Comparison of ENCODE assay signal across 11 cellular contexts in genomic region chr20:32822189-32822588, GRCh38. TPM values are rescaled to one million over a fixed set of nuclear protein-coding genes. Genes with fewer than 3 reads are reported as not detected.
DNase-seq lines count a peak whose midpoint lies in the region; ATAC-seq and TF ChIP-seq lines count a peak whose summit lies in the region.
"Had no signal": no experiment of that assay in that cellular context is flagged by ENCODE, and none has a peak within 500 bp of the region (broad histone marks: within the 10 kb centered on the region; RNA-seq: fewer than 3 reads in every experiment).

No MANE protein-coding gene starts in this region.

- peak overlapping the region; percentile 97 for H3K4me3 Mint-ChIP-seq in activated T-cell treated with anti-CD3 and anti-CD28 coated beads, Interleukin-2, amount 50 U/mL, for 24 hours
- H3K4me3 Mint-ChIP-seq in activated B cell treated with CpG ODN at 0.5 μM for 24 hours = peak overlapping the region; percentile 13

- ATAC-seq in activated B cell treated with CpG ODN at 0.5 μM for 24 hours (ENCODE audit: low read depth) = no peak
- no peak for ATAC-seq in GM21515 (IDR thresholded peaks at IDR 0.05; ENCODE audit: unreplicated experiment)
- ATAC-seq in HG02973 (IDR thresholded peaks at IDR 0.05; ENCODE audit: unreplicated experiment) = no peak
- ATAC-seq in HG03565 (IDR thresholded peaks at IDR 0.05; ENCODE audit: unreplicated experiment) = no peak

- CTCF ChIA-PET in activated B cell treated with CpG ODN at 0.5 μM for 24 hours (lab: Charles Lee) = interaction anchor here (2.0 kb wide), 1 partner anchor 32 kb away, joined by 5 read pairs; no protein-coding TSS in a partner anchor

- POLR2A ChIA-PET in activated B cell treated with CpG ODN at 0.5 μM for 24 hours (lab: Charles Lee) = no interaction called here

- intact Hi-C loops in activated B cell treated with CpG ODN at 0.5 μM for 24 hours (cut with micrococcal nuclease) = loop anchor here (5.0 kb wide), 1 partner anchor 80 kb away; the partner anchor contains the start of gene COMMD7

- H3K79me2 ChIP-seq in fibroblast of lung (ENCODE audit: control insufficient read depth, insufficient read depth, low read length) = peaks cover 67% of the 10 kb centered on the region

- H2AFZ ChIP-seq in fibroblast of lung (ENCODE audit: low read length) = no peak overlapping the region

- H3K36me3 ChIP-seq in fibroblast of lung (ENCODE audit: control insufficient read depth, insufficient read depth, low read length) = peaks cover 4% of the 10 kb centered on the region
- peaks cover 0 to 11% (median 8%) of the 10 kb centered on the region in 5 donors for H3K36me3 ChIP-seq in subcutaneous abdominal adipose tissue (ENCODE audit: control insufficient read depth in 5 of 5, insufficient read depth in 5 of 5, low read length in 5 of 5)

- H3K4me3 ChIP-seq in fibroblast of lung (replicated peaks in 1 of 4; ENCODE audit: control extremely low read depth in 1 of 4, insufficient read depth in 1 of 4, low read depth in 3 of 4, low read length in 4 of 4) (peak overlapping the region in 2 of 4 experiments; percentile 5 to 21), subcutaneous abdominal adipose tissue (ENCODE audit: low read depth in 1 of 5, low read length in 5 of 5) (peak overlapping the region in 1 of 5 donors; percentile 3)

- no peaks in the 10 kb centered on the region for H3K9me3 ChIP-seq in fibroblast of lung (ENCODE audit: control insufficient read depth, insufficient read depth, low read depth, low read length)
- H3K9me3 ChIP-seq in subcutaneous abdominal adipose tissue (ENCODE audit: control insufficient read depth in 5 of 5, low read length in 5 of 5) = no peaks in the 10 kb centered on the region

- peak overlapping the region; percentile 15 for H3K27ac ChIP-seq in fibroblast of lung (ENCODE audit: insufficient read depth, low read length)
- peak overlapping the region; percentile 31 for H3K27ac ChIP-seq in subcutaneous abdominal adipose tissue (ENCODE audit: low read depth, low read length)

- no peaks in the 10 kb centered on the region for H3K9me3 Mint-ChIP-seq in activated T-cell treated with anti-CD3 and anti-CD28 coated beads, Interleukin-2, amount 50 U/mL, for 24 hours
- H3K9me3 Mint-ChIP-seq in activated B cell treated with CpG ODN at 0.5 μM for 24 hours = no peaks in the 10 kb centered on the region

- H3K4me1 ChIP-seq in fibroblast of lung (ENCODE audit: control insufficient read depth, extremely low read depth, insufficient read depth, low read length) = peaks cover 22% of the 10 kb centered on the region
- peaks cover 2 to 46% (median 39%) of the 10 kb centered on the region in 5 donors for H3K4me1 ChIP-seq in subcutaneous abdominal adipose tissue (ENCODE audit: control insufficient read depth in 5 of 5, insufficient read depth in 5 of 5, low read length in 5 of 5)

- H3K36me3 Mint-ChIP-seq in activated T-cell treated with anti-CD3 and anti-CD28 coated beads, Interleukin-2, amount 50 U/mL, for 24 hours (ENCODE audit: low read depth) = peaks cover 50% of the 10 kb centered on the region
- H3K36me3 Mint-ChIP-seq in activated B cell treated with CpG ODN at 0.5 μM for 24 hours (ENCODE audit: low read depth) = peaks cover 19% of the 10 kb centered on the region

- peak overlapping the region; percentile 98 for H3K27ac Mint-ChIP-seq in activated T-cell treated with anti-CD3 and anti-CD28 coated beads, Interleukin-2, amount 50 U/mL, for 24 hours
- no peak overlapping the region for H3K27ac Mint-ChIP-seq in activated B cell treated with CpG ODN at 0.5 μM for 24 hours

- no peak overlapping the region for H3K9ac ChIP-seq in fibroblast of lung (ENCODE audit: insufficient read depth, low read length)
- peak overlapping the region in 1 of 5 donors; percentile 28 for H3K9ac ChIP-seq in subcutaneous abdominal adipose tissue (ENCODE audit: low read length in 5 of 5)

- no peaks in the 10 kb centered on the region for H3K27me3 ChIP-seq in fibroblast of lung (ENCODE audit: control insufficient read depth, insufficient read depth, low read length)
- H3K27me3 ChIP-seq in subcutaneous abdominal adipose tissue (ENCODE audit: control insufficient read depth in 5 of 5, insufficient read depth in 4 of 5, low read length in 5 of 5) = no peaks in the 10 kb centered on the region

- H3K4me1 Mint-ChIP-seq in activated T-cell treated with anti-CD3 and anti-CD28 coated beads, Interleukin-2, amount 50 U/mL, for 24 hours (ENCODE audit: low read depth) = peaks cover 47% of the 10 kb centered on the region
- H3K4me1 Mint-ChIP-seq in activated B cell treated with CpG ODN at 0.5 μM for 24 hours = peaks cover 45% of the 10 kb centered on the region

- H3K4me2 ChIP-seq in fibroblast of lung (ENCODE audit: extremely low read depth, insufficient read depth, low read length) = peak overlapping the region; percentile 97

- DNase-seq in activated T-cell treated with anti-CD3 and anti-CD28 coated beads, Interleukin-2, amount 50 U/mL, for 24 hours = no peak
- no peak for DNase-seq in activated T-cell treated with anti-CD3 and anti-CD28 coated beads, Interleukin-2, amount 50 U/mL, for 48 hours
- DNase-seq in activated B cell treated with CpG ODN at 0.5 μM for 24 hours (no peak), fibroblast of lung (ENCODE audit: low read depth in 2 of 2) (no peak)
- DNase-seq: Kasumi-1, kidney glomerular epithelial cell, SHP77 treated with DMSO at 0.1 percent for 48 hours had no signal

- H4K20me1 ChIP-seq in fibroblast of lung (ENCODE audit: control insufficient read depth, extremely low read depth, insufficient read depth, low read length) = no peaks in the 10 kb centered on the region

- H3K27me3 Mint-ChIP-seq in activated T-cell treated with anti-CD3 and anti-CD28 coated beads, Interleukin-2, amount 50 U/mL, for 24 hours = no peaks in the 10 kb centered on the region
- H3K27me3 Mint-ChIP-seq in activated B cell treated with CpG ODN at 0.5 μM for 24 hours = no peaks in the 10 kb centered on the region

- no peak for TF ChIP-seq CTCF in activated B cell treated with CpG ODN at 0.5 μM for 24 hours (IDR thresholded peaks at IDR 0.05)
- TF ChIP-seq CTCF in fibroblast of lung (conservative IDR thresholded peaks at IDR 0.05 in 1 of 2, IDR thresholded peaks at IDR 0.05 in 1 of 2; ENCODE audit: low read depth in 1 of 2, low read length in 2 of 2) = no peak

RNA-seq across cellular contexts. Expression of gene MAPRE1, which starts 2.4 kb away (rescaled TPM):
- total RNA-seq in activated B cell treated with CpG ODN at 0.5 μM for 24 hours = 97.4 and 98.1 TPM in 2 replicates
- total RNA-seq in fibroblast of lung = 57.8 and 67.9 TPM in 2 replicates
- polyA plus RNA-seq in fibroblast of lung = 130 and 148 TPM in 2 replicates
- 104 and 121 TPM in 2 replicates for polyA plus RNA-seq in fibroblast of lung (2012)
- polyA minus RNA-seq in fibroblast of lung (ENCODE audit: low replicate concordance) = 25.3 and 28.1 TPM in 2 replicates

RNA-seq across cellular contexts. Expression of gene EFCAB8, which starts 36.5 kb away (rescaled TPM):
- total RNA-seq in activated B cell treated with CpG ODN at 0.5 μM for 24 hours (0.71 TPM in 2 replicates), fibroblast of lung (under 0.01 and 0.26 TPM in 2 replicates)
- not detected in 2 replicates for polyA plus RNA-seq in fibroblast of lung
- not detected in 2 replicates for polyA plus RNA-seq in fibroblast of lung (2012)
- not detected in 2 replicates for polyA minus RNA-seq in fibroblast of lung (ENCODE audit: low replicate concordance)
